8 cellular contexts compared by ENCODE assay signal in the genomic region with DNA sequence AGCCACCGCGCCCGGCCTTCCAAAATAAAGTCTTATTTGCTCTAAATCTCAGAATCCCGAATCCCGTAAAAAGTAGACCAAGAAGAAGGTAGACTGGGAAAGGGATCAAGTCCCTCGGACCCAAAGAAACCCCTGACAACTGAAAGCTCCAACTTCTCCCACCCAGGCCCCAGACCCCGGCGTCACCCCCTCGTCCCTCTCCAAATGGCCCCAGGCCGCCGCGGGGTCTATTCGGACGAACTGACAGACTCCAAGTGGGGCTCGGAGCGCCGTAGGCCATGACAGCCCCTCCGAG. TPM values are rescaled to one million over a fixed set of nuclear protein-coding genes. Genes with fewer than 3 reads are reported as not detected.
DNase-seq lines count a peak whose midpoint lies in the region; ATAC-seq and TF ChIP-seq lines count a peak whose summit lies in the region.

No MANE protein-coding gene starts in this region.

- CTCF ChIA-PET in GM10248 (lab: Yijun Ruan, JAX), result interaction anchor here (1.6 kb wide), 2 partner anchors 13 to 14 kb away, joined by 5 read pairs; no protein-coding TSS in a partner anchor

- peak overlapping the region; percentile 95 for H3K4me3 Mint-ChIP-seq in T-helper 1 cell treated with Interleukin-12 subunit alpha and Interleukin-12 subunit beta and Interleukin-4 antibody, amounts not matched to agents 30 μg/mL and 1 μg/mL, for 36 hours
- H3K4me3 Mint-ChIP-seq in activated naive CD8-positive, alpha-beta T cell treated with anti-CD3 and anti-CD28 coated beads, Interleukin-2, amount 10 ng/mL, durations not matched to agents 7 days and 5 days, result peak overlapping the region; percentile 97

- H3K27me3 ChIP-seq in kidney epithelial cell (ENCODE audit: control insufficient read depth, insufficient read depth, low read length), result no peaks in the 10 kb centered on the region

- no peaks in the 10 kb centered on the region for H3K9me3 Mint-ChIP-seq in T-helper 1 cell treated with Interleukin-12 subunit alpha and Interleukin-12 subunit beta and Interleukin-4 antibody, amounts not matched to agents 30 μg/mL and 1 μg/mL, for 36 hours
- H3K9me3 Mint-ChIP-seq in activated naive CD8-positive, alpha-beta T cell treated with anti-CD3 and anti-CD28 coated beads, Interleukin-2, amount 10 ng/mL, durations not matched to agents 7 days and 5 days, result peaks cover 1% of the 10 kb centered on the region

- H3K36me3 ChIP-seq in kidney epithelial cell (ENCODE audit: control insufficient read depth, insufficient read depth, low read length), result no peaks in the 10 kb centered on the region

- DNase-seq in T-helper 1 cell (no peak), kidney epithelial cell (ENCODE audit: low read depth) (no peak), SK-N-DZ (ENCODE audit: low spot score) (no peak), GM10248 (ENCODE audit: extremely low spot score) (no peak)
- DNase-seq in activated naive CD8-positive, alpha-beta T cell treated with anti-CD3 and anti-CD28 coated beads, Interleukin-2, amount 10 ng/mL, durations not matched to agents 7 days and 5 days, result no peak

- H3K4me3 ChIP-seq in kidney epithelial cell (ENCODE audit: low read depth, low read length), result peak overlapping the region; percentile 90

- no peaks in the 10 kb centered on the region for H3K27me3 Mint-ChIP-seq in T-helper 1 cell treated with Interleukin-12 subunit alpha and Interleukin-12 subunit beta and Interleukin-4 antibody, amounts not matched to agents 30 μg/mL and 1 μg/mL, for 36 hours (ENCODE audit: low read depth)
- no peaks in the 10 kb centered on the region for H3K27me3 Mint-ChIP-seq in activated naive CD8-positive, alpha-beta T cell treated with anti-CD3 and anti-CD28 coated beads, Interleukin-2, amount 10 ng/mL, durations not matched to agents 7 days and 5 days

- H3K36me3 Mint-ChIP-seq in T-helper 1 cell treated with Interleukin-12 subunit alpha and Interleukin-12 subunit beta and Interleukin-4 antibody, amounts not matched to agents 30 μg/mL and 1 μg/mL, for 36 hours (ENCODE audit: low read depth), result peaks cover 18% of the 10 kb centered on the region
- peaks cover 22% of the 10 kb centered on the region for H3K36me3 Mint-ChIP-seq in activated naive CD8-positive, alpha-beta T cell treated with anti-CD3 and anti-CD28 coated beads, Interleukin-2, amount 10 ng/mL, durations not matched to agents 7 days and 5 days

- H3K27ac Mint-ChIP-seq in T-helper 1 cell treated with Interleukin-12 subunit alpha and Interleukin-12 subunit beta and Interleukin-4 antibody, amounts not matched to agents 30 μg/mL and 1 μg/mL, for 36 hours, result peak overlapping the region; percentile 99
- peak overlapping the region; percentile 99 for H3K27ac Mint-ChIP-seq in activated naive CD8-positive, alpha-beta T cell treated with anti-CD3 and anti-CD28 coated beads, Interleukin-2, amount 10 ng/mL, durations not matched to agents 7 days and 5 days

- POLR2A ChIA-PET in activated naive CD8-positive, alpha-beta T cell treated with anti-CD3 and anti-CD28 coated beads, Interleukin-2, amount 10 ng/mL, durations not matched to agents 7 days and 5 days (lab: Charles Lee), result interaction anchor here (1.2 to 3.6 kb wide), 7 partner anchors 10 to 631 kb away, joined by 4 to 32 read pairs (median 8); partner anchors contain the start of genes ADGRE5 and ASF1B
- POLR2A ChIA-PET in GM10248 (lab: Yijun Ruan, JAX), result interaction anchor here (0.6 kb wide), 1 partner anchor 989 kb away, joined by 4 read pairs; no protein-coding TSS in a partner anchor

- H3K27ac ChIP-seq in temporal lobe (ENCODE audit: low read depth, low read length), result peak overlapping the region; percentile 89

- TF ChIP-seq CTCF in kidney epithelial cell (IDR thresholded peaks at IDR 0.05; ENCODE audit: insufficient read depth, low read length, poor library complexity, severe bottlenecking) (no peak), GM10248 (IDR thresholded peaks at IDR 0.05; ENCODE audit: control extremely low read depth, extremely low read depth, low read depth, missing control alignments) (no peak)

- H3K4me1 Mint-ChIP-seq in T-helper 1 cell treated with Interleukin-12 subunit alpha and Interleukin-12 subunit beta and Interleukin-4 antibody, amounts not matched to agents 30 μg/mL and 1 μg/mL, for 36 hours (ENCODE audit: low read depth), result peaks cover 33% of the 10 kb centered on the region
- H3K4me1 Mint-ChIP-seq in activated naive CD8-positive, alpha-beta T cell treated with anti-CD3 and anti-CD28 coated beads, Interleukin-2, amount 10 ng/mL, durations not matched to agents 7 days and 5 days, result peaks cover 32% of the 10 kb centered on the region

- ATAC-seq in activated naive CD8-positive, alpha-beta T cell treated with anti-CD3 and anti-CD28 coated beads, Interleukin-2, amount 10 ng/mL, durations not matched to agents 7 days and 5 days (ENCODE audit: low read depth), result no peak
- ATAC-seq in HG03135 (IDR thresholded peaks at IDR 0.05; ENCODE audit: unreplicated experiment), result no peak

RNA-seq across cellular contexts. Expression of gene DDX39A, which starts 0.5 kb away (rescaled TPM):
- 100 to 1,000 TPM; 192 to 202 TPM for total RNA-seq in activated naive CD8-positive, alpha-beta T cell treated with anti-CD3 and anti-CD28 coated beads, Interleukin-2, amount 10 ng/mL, durations not matched to agents 7 days and 5 days
- total RNA-seq in kidney epithelial cell, result 96.4 and 111 TPM in 2 replicates
- total RNA-seq in temporal lobe, result 23.1 TPM
- polyA plus RNA-seq in SK-N-DZ (2014; cell fraction: cytosol; rRNA removed), result 135 and 143 TPM in 2 replicates
- polyA plus RNA-seq in SK-N-DZ (2014; cell fraction: nucleus; rRNA removed), result 628 and 731 TPM in 2 replicates

RNA-seq across cellular contexts. Expression of gene PKN1, which starts 14.4 kb away (rescaled TPM):
- total RNA-seq in activated naive CD8-positive, alpha-beta T cell treated with anti-CD3 and anti-CD28 coated beads, Interleukin-2, amount 10 ng/mL, durations not matched to agents 7 days and 5 days, result 100 to 1,000 TPM; 244 to 265 TPM
- total RNA-seq in kidney epithelial cell (230 and 256 TPM in 2 replicates), temporal lobe (79.4 TPM)
- 54.2 and 66.3 TPM in 2 replicates for polyA plus RNA-seq in SK-N-DZ (2014; cell fraction: cytosol; rRNA removed)
- 72.5 and 88.8 TPM in 2 replicates for polyA plus RNA-seq in SK-N-DZ (2014; cell fraction: nucleus; rRNA removed)

RNA-seq across cellular contexts. Expression of gene ADGRE5, which starts 37.4 kb away (rescaled TPM):
- 100 to 1,000 TPM; 304 to 315 TPM for total RNA-seq in activated naive CD8-positive, alpha-beta T cell treated with anti-CD3 and anti-CD28 coated beads, Interleukin-2, amount 10 ng/mL, durations not matched to agents 7 days and 5 days
- total RNA-seq in kidney epithelial cell (24.7 and 28.2 TPM in 2 replicates), temporal lobe (0.98 TPM)
- not detected in 2 replicates for polyA plus RNA-seq in SK-N-DZ (2014; cell fraction: cytosol; rRNA removed)
- 0.24 and 0.45 TPM in 2 replicates for polyA plus RNA-seq in SK-N-DZ (2014; cell fraction: nucleus; rRNA removed)

RNA-seq across cellular contexts. Expression of gene PTGER1, which starts 56.5 kb away (rescaled TPM):
- under 1 TPM; 0.34 to 0.36 TPM for total RNA-seq in activated naive CD8-positive, alpha-beta T cell treated with anti-CD3 and anti-CD28 coated beads, Interleukin-2, amount 10 ng/mL, durations not matched to agents 7 days and 5 days
- total RNA-seq in kidney epithelial cell, result 5.5 and 6.9 TPM in 2 replicates
- total RNA-seq in temporal lobe, result not detected
- 2.9 and 4.9 TPM in 2 replicates for polyA plus RNA-seq in SK-N-DZ (2014; cell fraction: cytosol; rRNA removed)
- 0.58 and 2.3 TPM in 2 replicates for polyA plus RNA-seq in SK-N-DZ (2014; cell fraction: nucleus; rRNA removed)

Comparison
In these comparisons a context has a peak if more than half of its experiments do, and no peak if none do; other contexts are left out.
1. RNA of gene ADGRE5, which starts 37.4 kb away (total RNA-seq): 304 to 315 TPM in activated naive CD8-positive, alpha-beta T cell treated with anti-CD3 and anti-CD28 coated beads, Interleukin-2, amount 10 ng/mL, durations not matched to agents 7 days and 5 days and 24.7 to 28.2 TPM in kidney epithelial cell; 0.98 TPM in temporal lobe (single experiment); every median in the first group is over 10 times any median in the second.